ENCODE assay signal across 1 cellular context in the genomic region with DNA sequence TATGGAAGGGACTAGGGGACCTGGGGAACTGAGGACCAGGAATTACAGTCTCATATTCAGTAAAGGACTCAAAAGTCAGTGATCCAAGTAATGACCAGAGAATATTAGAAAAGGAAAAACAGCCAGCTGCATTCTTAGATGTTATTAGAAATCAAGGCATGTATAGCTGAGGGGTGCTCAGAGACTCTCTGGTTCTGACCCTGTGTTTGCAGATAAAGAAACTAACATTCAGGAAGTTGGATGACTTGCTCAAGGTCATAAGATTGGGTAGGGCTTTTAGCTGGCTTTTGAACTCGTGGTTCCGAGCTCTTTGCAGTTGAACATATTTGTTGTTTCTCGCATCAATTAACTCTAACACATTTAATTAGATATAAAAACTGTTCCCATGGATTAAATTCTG.
TF ChIP-seq lines count a peak whose summit lies in the region.

No MANE protein-coding gene starts in this region.

TF ChIP-seq in GM23338, 12 proteins besides CTCF, POLR2A, EP300 and RAD21 (continued from another document):
- TF ChIP-seq ETS1 (IDR thresholded peaks at IDR 0.05): no peak
- no peak for TF ChIP-seq CREB1 (CRISPR knock-in tag; IDR thresholded peaks at IDR 0.05; ENCODE audit: low read depth)
- TF ChIP-seq EZH2phosphoT487 (IDR thresholded peaks at IDR 0.05; ENCODE audit: unreplicated experiment): no peak
- TF ChIP-seq STAT1 (IDR thresholded peaks at IDR 0.05; ENCODE audit: unreplicated experiment): no peak
- TF ChIP-seq JUNB (IDR thresholded peaks at IDR 0.05; ENCODE audit: unreplicated experiment): no peak
- TF ChIP-seq ZNF331 (CRISPR knock-in tag; IDR thresholded peaks at IDR 0.05; ENCODE audit: low read depth): no peak
- no peak for TF ChIP-seq EZH2 (IDR thresholded peaks at IDR 0.05; ENCODE audit: low read depth, unreplicated experiment)
- no peak for TF ChIP-seq POLR2AphosphoS5 (IDR thresholded peaks at IDR 0.05; ENCODE audit: low read depth)
- TF ChIP-seq, protein P1, sequence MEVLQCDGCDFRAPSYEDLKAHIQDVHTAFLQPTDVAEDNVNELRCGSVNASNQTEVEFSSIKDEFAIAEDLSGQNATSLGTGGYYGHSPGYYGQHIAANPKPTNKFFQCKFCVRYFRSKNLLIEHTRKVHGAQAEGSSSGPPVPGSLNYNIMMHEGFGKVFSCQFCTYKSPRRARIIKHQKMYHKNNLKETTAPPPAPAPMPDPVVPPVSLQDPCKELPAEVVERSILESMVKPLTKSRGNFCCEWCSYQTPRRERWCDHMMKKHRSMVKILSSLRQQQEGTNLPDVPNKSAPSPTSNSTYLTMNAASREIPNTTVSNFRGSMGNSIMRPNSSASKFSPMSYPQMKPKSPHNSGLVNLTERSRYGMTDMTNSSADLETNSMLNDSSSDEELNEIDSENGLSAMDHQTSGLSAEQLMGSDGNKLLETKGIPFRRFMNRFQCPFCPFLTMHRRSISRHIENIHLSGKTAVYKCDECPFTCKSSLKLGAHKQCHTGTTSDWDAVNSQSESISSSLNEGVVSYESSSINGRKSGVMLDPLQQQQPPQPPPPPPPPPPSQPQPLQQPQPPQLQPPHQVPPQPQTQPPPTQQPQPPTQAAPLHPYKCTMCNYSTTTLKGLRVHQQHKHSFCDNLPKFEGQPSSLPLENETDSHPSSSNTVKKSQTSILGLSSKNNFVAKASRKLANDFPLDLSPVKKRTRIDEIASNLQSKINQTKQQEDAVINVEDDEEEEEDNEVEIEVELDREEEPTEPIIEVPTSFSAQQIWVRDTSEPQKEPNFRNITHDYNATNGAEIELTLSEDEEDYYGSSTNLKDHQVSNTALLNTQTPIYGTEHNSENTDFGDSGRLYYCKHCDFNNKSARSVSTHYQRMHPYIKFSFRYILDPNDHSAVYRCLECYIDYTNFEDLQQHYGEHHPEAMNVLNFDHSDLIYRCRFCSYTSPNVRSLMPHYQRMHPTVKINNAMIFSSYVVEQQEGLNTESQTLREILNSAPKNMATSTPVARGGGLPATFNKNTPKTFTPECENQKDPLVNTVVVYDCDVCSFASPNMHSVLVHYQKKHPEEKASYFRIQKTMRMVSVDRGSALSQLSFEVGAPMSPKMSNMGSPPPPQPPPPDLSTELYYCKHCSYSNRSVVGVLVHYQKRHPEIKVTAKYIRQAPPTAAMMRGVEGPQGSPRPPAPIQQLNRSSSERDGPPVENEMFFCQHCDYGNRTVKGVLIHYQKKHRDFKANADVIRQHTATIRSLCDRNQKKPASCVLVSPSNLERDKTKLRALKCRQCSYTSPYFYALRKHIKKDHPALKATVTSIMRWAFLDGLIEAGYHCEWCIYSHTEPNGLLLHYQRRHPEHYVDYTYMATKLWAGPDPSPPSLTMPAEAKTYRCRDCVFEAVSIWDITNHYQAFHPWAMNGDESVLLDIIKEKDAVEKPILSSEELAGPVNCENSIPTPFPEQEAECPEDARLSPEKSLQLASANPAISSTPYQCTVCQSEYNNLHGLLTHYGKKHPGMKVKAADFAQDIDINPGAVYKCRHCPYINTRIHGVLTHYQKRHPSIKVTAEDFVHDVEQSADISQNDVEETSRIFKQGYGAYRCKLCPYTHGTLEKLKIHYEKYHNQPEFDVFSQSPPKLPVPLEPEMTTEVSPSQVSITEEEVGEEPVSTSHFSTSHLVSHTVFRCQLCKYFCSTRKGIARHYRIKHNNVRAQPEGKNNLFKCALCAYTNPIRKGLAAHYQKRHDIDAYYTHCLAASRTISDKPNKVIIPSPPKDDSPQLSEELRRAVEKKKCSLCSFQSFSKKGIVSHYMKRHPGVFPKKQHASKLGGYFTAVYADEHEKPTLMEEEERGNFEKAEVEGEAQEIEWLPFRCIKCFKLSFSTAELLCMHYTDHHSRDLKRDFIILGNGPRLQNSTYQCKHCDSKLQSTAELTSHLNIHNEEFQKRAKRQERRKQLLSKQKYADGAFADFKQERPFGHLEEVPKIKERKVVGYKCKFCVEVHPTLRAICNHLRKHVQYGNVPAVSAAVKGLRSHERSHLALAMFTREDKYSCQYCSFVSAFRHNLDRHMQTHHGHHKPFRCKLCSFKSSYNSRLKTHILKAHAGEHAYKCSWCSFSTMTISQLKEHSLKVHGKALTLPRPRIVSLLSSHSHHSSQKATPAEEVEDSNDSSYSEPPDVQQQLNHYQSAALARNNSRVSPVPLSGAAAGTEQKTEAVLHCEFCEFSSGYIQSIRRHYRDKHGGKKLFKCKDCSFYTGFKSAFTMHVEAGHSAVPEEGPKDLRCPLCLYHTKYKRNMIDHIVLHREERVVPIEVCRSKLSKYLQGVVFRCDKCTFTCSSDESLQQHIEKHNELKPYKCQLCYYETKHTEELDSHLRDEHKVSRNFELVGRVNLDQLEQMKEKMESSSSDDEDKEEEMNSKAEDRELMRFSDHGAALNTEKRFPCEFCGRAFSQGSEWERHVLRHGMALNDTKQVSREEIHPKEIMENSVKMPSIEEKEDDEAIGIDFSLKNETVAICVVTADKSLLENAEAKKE (CRISPR knock-in tag; IDR thresholded peaks at IDR 0.05): no peak
